In the genomic region with DNA sequence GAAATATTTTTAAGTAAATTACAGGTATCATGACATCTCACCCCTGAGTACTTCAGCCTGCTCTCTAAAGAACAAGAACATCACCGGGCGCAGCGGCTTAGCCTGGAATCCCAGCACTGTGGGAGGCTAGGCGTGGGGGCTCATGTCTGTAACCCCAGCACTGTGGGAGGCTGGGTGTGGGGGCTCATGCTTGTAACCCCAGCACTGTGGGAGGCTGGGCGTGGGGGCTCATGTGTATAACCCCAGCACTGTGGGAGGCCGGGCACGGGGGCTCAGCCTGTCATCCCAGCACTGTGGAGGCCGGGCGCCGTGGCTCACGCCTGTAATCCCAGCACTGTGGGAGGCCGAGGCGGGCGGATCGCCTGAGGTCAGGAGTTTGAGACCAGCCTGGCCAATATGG, we compare ENCODE assay signal across 1 cellular context.
TF ChIP-seq lines count a peak whose summit lies in the region.

No MANE protein-coding gene starts in this region.

TF ChIP-seq in HepG2, 621 proteins besides CTCF, POLR2A, EP300 and RAD21:
- no peak for TF ChIP-seq ATF7-NPFF (CRISPR knock-in tag; IDR thresholded peaks at IDR 0.05; ENCODE audit: low read depth)
